28 cellular contexts compared by ENCODE assay signal in the genomic region with DNA sequence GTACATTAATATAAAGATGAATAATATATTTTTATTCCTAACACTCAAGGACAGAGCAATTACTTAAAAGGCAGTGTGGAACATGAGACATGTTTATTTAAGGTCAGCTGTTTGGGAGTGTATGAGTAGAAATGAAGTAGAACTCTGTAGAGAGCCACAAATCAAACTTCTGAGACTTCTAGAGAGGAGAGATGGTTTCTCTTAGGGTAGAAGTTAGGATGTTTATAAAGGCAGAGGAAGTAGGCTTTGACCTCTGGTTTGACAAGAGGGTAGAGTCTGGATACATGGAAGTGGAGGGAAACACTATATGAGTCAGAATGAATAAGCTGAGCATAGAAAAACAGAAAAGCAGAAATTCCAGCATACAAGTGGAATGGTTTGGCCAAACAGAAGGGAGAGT.
DNase-seq lines count a peak whose midpoint lies in the region; ATAC-seq and TF ChIP-seq lines count a peak whose summit lies in the region.
"Had no signal": no experiment of that assay in that cellular context is flagged by ENCODE, and none has a peak within 500 bp of the region (broad histone marks: within the 10 kb centered on the region; RNA-seq: fewer than 3 reads in every experiment).

No MANE protein-coding gene starts in this region.

- H2AFZ ChIP-seq in IMR-90 (replicated peaks; ENCODE audit: low read length, poor library complexity): no peak overlapping the region
- no peak overlapping the region for H2AFZ ChIP-seq in smooth muscle cell (ENCODE audit: low read depth)
- H2AFZ ChIP-seq: neural progenitor cell had no signal

- H3K9me3 ChIP-seq in IMR-90 (ENCODE audit: control insufficient read depth, insufficient read depth, low read length): 0 out of 2 replicates have a peak, but pooled peaks cover 1% of the 10 kb centered on the region
- H3K9me3 ChIP-seq in smooth muscle cell (replicated peaks; ENCODE audit: low read depth): peaks cover 3% of the 10 kb centered on the region
- H3K9me3 ChIP-seq: gastroesophageal sphincter, HAP-1, testis, vagina had no signal

- H3F3A ChIP-seq in smooth muscle cell (ENCODE audit: low read depth): peaks cover 6% of the 10 kb centered on the region

- CTCF ChIA-PET in IMR-90 (lab: Yijun Ruan, JAX): no interaction called here
- CTCF ChIA-PET in WTC11 (lab: Charles Lee): no interaction called here

- H3K79me1 ChIP-seq in IMR-90 (ENCODE audit: low read depth in 1 of 2, low read length in 2 of 2): no peaks in the 10 kb centered on the region

- no peak overlapping the region for H2BK120ac ChIP-seq in IMR-90 (ENCODE audit: low read depth, low read length)

- H3K27ac ChIP-seq in IMR-90 (ENCODE audit: insufficient read depth, low read length): no peak overlapping the region
- peak overlapping the region; percentile 9 for H3K27ac ChIP-seq in smooth muscle cell (ENCODE audit: low read depth)
- no peak overlapping the region for H3K27ac ChIP-seq in dorsolateral prefrontal cortex
- H3K27ac ChIP-seq: C4-2B, gastroesophageal sphincter, neural progenitor cell, testis, vagina, WERI-Rb-1 had no signal

- POLR2A ChIA-PET in IMR-90 (lab: Charles Lee; ENCODE audit: unreplicated experiment) (no interaction called here), WTC11 (lab: Charles Lee) (no interaction called here)

- no peaks in the 10 kb centered on the region for H3K27me3 Mint-ChIP-seq in WTC11 (ENCODE audit: low read depth)
- H3K27me3 Mint-ChIP-seq: activated naive CD4-positive, alpha-beta T cell treated with anti-CD3 and anti-CD28 coated beads, Interleukin-2, amount 50 U/mL, for 24 hours; activated T-helper 17 cell treated with anti-CD3 and anti-CD28 coated beads, Interleukin-2, amount 50 U/mL, for 72 hours; progenitor cell of endocrine pancreas; stimulated activated memory B cell treated with anti-CD40 and anti-IgM and Interleukin-4, amounts not matched to agents 10 μg/mL and 1 μg/mL and 100 μg/mL, for 72 hours had no signal

- H3K4me3 ChIP-seq in IMR-90 (ENCODE audit: insufficient read depth, low read depth, low read length) (no peak overlapping the region), astrocyte of the spinal cord (ENCODE audit: low read depth, low read length) (no peak overlapping the region), smooth muscle cell (no peak overlapping the region), dorsolateral prefrontal cortex (no peak overlapping the region)
- H3K4me3 ChIP-seq: gastroesophageal sphincter, HAP-1, lung, neural progenitor cell, testis, vagina had no signal

- H3K9me1 ChIP-seq in IMR-90 (ENCODE audit: insufficient read depth, low read length): no peaks in the 10 kb centered on the region

- H3K4me1 ChIP-seq in IMR-90 (ENCODE audit: control insufficient read depth, insufficient read depth, low read length) (no peaks in the 10 kb centered on the region), smooth muscle cell (ENCODE audit: low read depth) (no peaks in the 10 kb centered on the region)
- H3K4me1 ChIP-seq: gastroesophageal sphincter, HAP-1, neural progenitor cell, testis, vagina had no signal

- no peak overlapping the region for H3K14ac ChIP-seq in IMR-90 (replicated peaks; ENCODE audit: low read depth, low read length)

- H2BK20ac ChIP-seq in IMR-90 (ENCODE audit: low read depth, low read length): no peak overlapping the region

- H3K4me2 ChIP-seq in IMR-90 (ENCODE audit: low read depth, low read length) (no peak overlapping the region), smooth muscle cell (no peak overlapping the region)
- H3K4me2 ChIP-seq: neural progenitor cell had no signal

- H3K36me3 Mint-ChIP-seq in WTC11: no peaks in the 10 kb centered on the region
- H3K36me3 Mint-ChIP-seq: activated naive CD4-positive, alpha-beta T cell treated with anti-CD3 and anti-CD28 coated beads, Interleukin-2, amount 50 U/mL, for 24 hours; neural progenitor cell; stimulated activated memory B cell treated with anti-CD40 and anti-IgM and Interleukin-4, amounts not matched to agents 10 μg/mL and 1 μg/mL and 100 μg/mL, for 72 hours had no signal

- no peak overlapping the region for H2BK5ac ChIP-seq in IMR-90 (ENCODE audit: low read depth, low read length, poor library complexity, severe bottlenecking)

- no peak overlapping the region for H2BK15ac ChIP-seq in IMR-90 (ENCODE audit: low read depth, low read length)

- H3K9ac ChIP-seq in IMR-90 (ENCODE audit: low read depth, low read length) (no peak overlapping the region), smooth muscle cell (ENCODE audit: low read depth) (no peak overlapping the region)
- H3K9ac ChIP-seq: neural progenitor cell had no signal

- peaks cover 14% of the 10 kb centered on the region for H3K9me3 Mint-ChIP-seq in WTC11

- no peaks in the 10 kb centered on the region for H4K20me1 ChIP-seq in IMR-90 (ENCODE audit: insufficient read depth, low read length)
- H4K20me1 ChIP-seq in smooth muscle cell (ENCODE audit: low read depth): no peaks in the 10 kb centered on the region

- H3K4ac ChIP-seq in IMR-90 (ENCODE audit: low read depth, low read length): no peak overlapping the region

- H3K27me3 ChIP-seq in IMR-90 (ENCODE audit: control insufficient read depth, insufficient read depth, low read length): no peaks in the 10 kb centered on the region
- H3K27me3 ChIP-seq in smooth muscle cell (ENCODE audit: low read depth): no peaks in the 10 kb centered on the region
- H3K27me3 ChIP-seq in dorsolateral prefrontal cortex: peaks cover 0 to 5% (median 0%) of the 10 kb centered on the region in 45 donors
- H3K27me3 ChIP-seq: gastroesophageal sphincter, neural progenitor cell, testis, vagina had no signal

- no peak for TF ChIP-seq RAD21 in IMR-90 (IDR thresholded peaks at IDR 0.05; ENCODE audit: low read length)

- no peaks in the 10 kb centered on the region for H3K4me1 Mint-ChIP-seq in WTC11
- H3K4me1 Mint-ChIP-seq: activated naive CD4-positive, alpha-beta T cell treated with anti-CD3 and anti-CD28 coated beads, Interleukin-2, amount 50 U/mL, for 24 hours; activated T-helper 17 cell treated with anti-CD3 and anti-CD28 coated beads, Interleukin-2, amount 50 U/mL, for 72 hours; neural progenitor cell; stimulated activated memory B cell treated with anti-CD40 and anti-IgM and Interleukin-4, amounts not matched to agents 10 μg/mL and 1 μg/mL and 100 μg/mL, for 72 hours had no signal

- TF ChIP-seq CTCF in IMR-90 (conservative IDR thresholded peaks at IDR 0.05; ENCODE audit: low read depth, low read length) (no peak), astrocyte of the spinal cord (IDR thresholded peaks at IDR 0.05; ENCODE audit: low read depth, low read length) (no peak), smooth muscle cell (IDR thresholded peaks at IDR 0.05; ENCODE audit: borderline replicate concordance, insufficient read depth, poor library complexity, severe bottlenecking) (no peak), dorsolateral prefrontal cortex (IDR thresholded peaks at IDR 0.05 in 54 of 56, conservative IDR thresholded peaks at IDR 0.05 in 2 of 56; ENCODE audit: low read depth in 1 of 56, partially characterized antibody in 56 of 56) (no peak), WTC11 (IDR thresholded peaks at IDR 0.05) (no peak)

- H4K8ac ChIP-seq in IMR-90 (ENCODE audit: low read depth in 2 of 2, low read length in 2 of 2): no peak overlapping the region

- dilution Hi-C loops in IMR-90 (cut with HindIII; ENCODE audit: low sequenced_read_pairs, unreplicated experiment): no loop called here

- no peak overlapping the region for H3K18ac ChIP-seq in IMR-90 (ENCODE audit: low read depth, low read length)

- H3K27ac Mint-ChIP-seq in WTC11: no peak overlapping the region
- H3K27ac Mint-ChIP-seq: activated naive CD4-positive, alpha-beta T cell treated with anti-CD3 and anti-CD28 coated beads, Interleukin-2, amount 50 U/mL, for 24 hours; activated T-helper 17 cell treated with anti-CD3 and anti-CD28 coated beads, Interleukin-2, amount 50 U/mL, for 72 hours; neural progenitor cell; progenitor cell of endocrine pancreas; stimulated activated memory B cell treated with anti-CD40 and anti-IgM and Interleukin-4, amounts not matched to agents 10 μg/mL and 1 μg/mL and 100 μg/mL, for 72 hours; T-helper 2 cell treated with Interferon-gamma antibody and Interleukin-4, amounts not matched to agents 5 μg/mL and 100 μg/mL, for 36 hours had no signal

- no peak overlapping the region for H3K4me3 Mint-ChIP-seq in WTC11
- H3K4me3 Mint-ChIP-seq: activated naive CD4-positive, alpha-beta T cell treated with anti-CD3 and anti-CD28 coated beads, Interleukin-2, amount 50 U/mL, for 24 hours; activated T-helper 17 cell treated with anti-CD3 and anti-CD28 coated beads, Interleukin-2, amount 50 U/mL, for 72 hours; neural progenitor cell; stimulated activated memory B cell treated with anti-CD40 and anti-IgM and Interleukin-4, amounts not matched to agents 10 μg/mL and 1 μg/mL and 100 μg/mL, for 72 hours; T-helper 2 cell treated with Interferon-gamma antibody and Interleukin-4, amounts not matched to agents 5 μg/mL and 100 μg/mL, for 36 hours had no signal

- ATAC-seq in IMR-90 (ENCODE audit: low read depth) (no peak), HG03039 (IDR thresholded peaks at IDR 0.05; ENCODE audit: unreplicated experiment) (no peak), WTC11 (no peak)
- ATAC-seq: activated T-helper 17 cell treated with anti-CD3 and anti-CD28 coated beads, Interleukin-2, amount 50 U/mL, for 72 hours; gastroesophageal sphincter; stimulated activated memory B cell treated with anti-CD40 and anti-IgM and Interleukin-4, amounts not matched to agents 10 μg/mL and 1 μg/mL and 100 μg/mL, for 72 hours had no signal

- no peak overlapping the region for H4K5ac ChIP-seq in IMR-90 (ENCODE audit: low read depth, low read length)

- intact Hi-C loops in IMR-90 (cut with micrococcal nuclease) (loop anchor here (5.0 kb wide), 1 partner anchor 417 kb away; no protein-coding TSS in a partner anchor), dorsolateral prefrontal cortex (cut with DNase I) (no loop called here)

- H3K79me2 ChIP-seq in smooth muscle cell (ENCODE audit: low read depth): no peaks in the 10 kb centered on the region

- no peak for TF ChIP-seq POLR2A in IMR-90 (IDR thresholded peaks at IDR 0.05; ENCODE audit: low read depth, low read length)

- no peak overlapping the region for H3K56ac ChIP-seq in IMR-90 (ENCODE audit: extremely low read depth, insufficient read depth, low read length)

- peak; percentile 0 for DNase-seq in IMR-90
- peak; percentile 85 for DNase-seq in astrocyte of the spinal cord (ENCODE audit: low read depth, low spot score)
- peak; percentile 33 for DNase-seq in iris pigment epithelial cell (ENCODE audit: low read depth)
- DNase-seq in smooth muscle cell (lab: John Stamatoyannopoulos, UW; ENCODE audit: unreplicated experiment): no peak
- DNase-seq in dorsolateral prefrontal cortex: no peak
- no peak for DNase-seq in WTC11 (ENCODE audit: low spot score)
- DNase-seq: activated CD8-positive, alpha-beta memory T cell treated with anti-CD3 and anti-CD28 coated beads, Interleukin-2, amount 50 U/mL, for 4 hours; aorta; effector CD8-positive, alpha-beta T cell; erythroblast; hypothalamus; NCI-H2029 treated with DMSO at 0.1 percent for 48 hours; NCI-H226; stimulated activated CD4-positive, alpha-beta T cell treated with anti-CD3 and anti-CD28 coated beads, Interleukin-2, amount 100 ng/mL, for 24 hours; testis; WERI-Rb-1 had no signal

- no peak overlapping the region for H4K91ac ChIP-seq in IMR-90 (ENCODE audit: insufficient read depth, low read depth, low read length)

- in situ Hi-C loops in IMR-90 (cut with MboI; ENCODE audit: low sequenced_read_pairs) (no loop called here), astrocyte of the spinal cord (cut with HindIII; ENCODE audit: low sequenced_read_pairs) (no loop called here)

- H2AK9ac ChIP-seq in IMR-90 (replicated peaks; ENCODE audit: low read depth, low read length, poor library complexity): no peak overlapping the region

- H3K36me3 ChIP-seq in IMR-90 (ENCODE audit: control insufficient read depth, insufficient read depth, low read length): no peaks in the 10 kb centered on the region
- peaks cover 6% of the 10 kb centered on the region for H3K36me3 ChIP-seq in smooth muscle cell (ENCODE audit: low read depth)
- H3K36me3 ChIP-seq: gastroesophageal sphincter, HAP-1, neural progenitor cell, vagina, WERI-Rb-1 had no signal

- H2AK5ac ChIP-seq in IMR-90 (ENCODE audit: low read depth, low read length): no peak overlapping the region

- BruUV-seq in IMR-90 (replicated peaks; lab: Mats Ljungman, UMichigan): no TSS peak

- no peak overlapping the region for H3K23ac ChIP-seq in IMR-90 (ENCODE audit: low read depth, low read length)

Comparison
In these comparisons a context has a peak if more than half of its experiments do, and no peak if none do; other contexts are left out.
1. DNase-seq: peak in IMR-90 (single experiment), astrocyte of the spinal cord (single experiment) and iris pigment epithelial cell (single experiment); none in smooth muscle cell (single experiment), dorsolateral prefrontal cortex (0 of 10) and WTC11 (single experiment).